In the genomic region with DNA sequence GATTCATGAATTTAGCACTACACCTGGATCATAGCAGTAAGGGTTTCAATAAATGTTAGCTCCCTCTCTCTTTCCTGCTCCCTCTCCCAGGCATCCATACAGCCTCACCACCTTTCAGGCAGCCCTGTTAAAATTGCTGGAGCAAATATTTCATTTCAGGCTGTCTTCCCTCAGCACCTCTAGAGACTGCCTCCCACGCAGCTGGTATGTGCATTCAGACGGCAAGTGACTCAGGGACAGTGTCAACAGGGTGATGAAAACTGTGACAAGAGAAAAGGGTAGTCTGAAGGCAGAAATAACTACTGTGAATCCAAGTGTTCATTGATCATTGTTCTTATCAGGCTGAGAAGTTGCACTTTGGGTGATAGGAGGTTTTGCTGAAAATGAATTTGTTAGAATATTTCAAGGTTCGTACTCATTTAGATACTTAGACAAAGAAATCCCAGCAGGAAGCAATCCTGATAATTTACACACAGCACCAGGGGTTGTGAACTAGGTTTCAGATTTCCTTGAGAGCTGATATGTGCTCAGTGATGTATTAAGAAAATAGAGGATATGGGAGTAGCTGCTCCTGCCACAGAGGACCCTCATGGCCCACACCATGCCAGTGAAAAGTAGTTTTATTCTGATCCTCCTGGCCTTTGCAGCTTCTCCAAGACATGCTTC, we compare ENCODE assay signal across 1 cellular context.
TF ChIP-seq lines count a peak whose summit lies in the region.

No MANE protein-coding gene starts in this region.

TF ChIP-seq in GM23338, 12 proteins besides CTCF, POLR2A, EP300 and RAD21 (continued from another document):
- TF ChIP-seq, protein P1, sequence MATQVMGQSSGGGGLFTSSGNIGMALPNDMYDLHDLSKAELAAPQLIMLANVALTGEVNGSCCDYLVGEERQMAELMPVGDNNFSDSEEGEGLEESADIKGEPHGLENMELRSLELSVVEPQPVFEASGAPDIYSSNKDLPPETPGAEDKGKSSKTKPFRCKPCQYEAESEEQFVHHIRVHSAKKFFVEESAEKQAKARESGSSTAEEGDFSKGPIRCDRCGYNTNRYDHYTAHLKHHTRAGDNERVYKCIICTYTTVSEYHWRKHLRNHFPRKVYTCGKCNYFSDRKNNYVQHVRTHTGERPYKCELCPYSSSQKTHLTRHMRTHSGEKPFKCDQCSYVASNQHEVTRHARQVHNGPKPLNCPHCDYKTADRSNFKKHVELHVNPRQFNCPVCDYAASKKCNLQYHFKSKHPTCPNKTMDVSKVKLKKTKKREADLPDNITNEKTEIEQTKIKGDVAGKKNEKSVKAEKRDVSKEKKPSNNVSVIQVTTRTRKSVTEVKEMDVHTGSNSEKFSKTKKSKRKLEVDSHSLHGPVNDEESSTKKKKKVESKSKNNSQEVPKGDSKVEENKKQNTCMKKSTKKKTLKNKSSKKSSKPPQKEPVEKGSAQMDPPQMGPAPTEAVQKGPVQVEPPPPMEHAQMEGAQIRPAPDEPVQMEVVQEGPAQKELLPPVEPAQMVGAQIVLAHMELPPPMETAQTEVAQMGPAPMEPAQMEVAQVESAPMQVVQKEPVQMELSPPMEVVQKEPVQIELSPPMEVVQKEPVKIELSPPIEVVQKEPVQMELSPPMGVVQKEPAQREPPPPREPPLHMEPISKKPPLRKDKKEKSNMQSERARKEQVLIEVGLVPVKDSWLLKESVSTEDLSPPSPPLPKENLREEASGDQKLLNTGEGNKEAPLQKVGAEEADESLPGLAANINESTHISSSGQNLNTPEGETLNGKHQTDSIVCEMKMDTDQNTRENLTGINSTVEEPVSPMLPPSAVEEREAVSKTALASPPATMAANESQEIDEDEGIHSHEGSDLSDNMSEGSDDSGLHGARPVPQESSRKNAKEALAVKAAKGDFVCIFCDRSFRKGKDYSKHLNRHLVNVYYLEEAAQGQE (IDR thresholded peaks at IDR 0.05; ENCODE audit: unreplicated experiment): no peak
